In the genomic region with DNA sequence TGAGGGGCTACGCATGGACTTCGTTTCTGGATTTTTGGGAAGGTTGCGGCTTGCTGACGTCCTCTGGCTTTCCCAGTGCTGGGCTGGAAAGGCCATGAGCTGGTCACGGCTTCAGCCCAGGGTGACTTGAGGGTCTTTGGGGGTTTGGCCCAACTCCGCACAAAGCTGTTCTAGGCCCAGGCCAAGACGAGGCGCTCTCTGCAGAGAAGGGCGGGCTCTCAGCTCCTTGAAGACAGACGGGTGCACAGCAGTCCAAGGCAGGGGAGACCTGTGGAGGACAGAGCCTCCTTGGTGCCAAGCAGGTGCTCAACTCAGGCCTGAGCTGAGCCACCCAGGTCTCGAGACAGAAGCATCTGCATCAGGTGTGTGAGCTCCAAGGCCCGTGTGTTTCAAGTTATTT, we compare ENCODE assay signal across 16 cellular contexts.
DNase-seq lines count a peak whose midpoint lies in the region; TF ChIP-seq lines count a peak whose summit lies in the region.
"Had no signal": no experiment of that assay in that cellular context is flagged by ENCODE, and none has a peak within 500 bp of the region (broad histone marks: within the 10 kb centered on the region; RNA-seq: fewer than 3 reads in every experiment).

No MANE protein-coding gene starts in this region.

- no peaks in the 10 kb centered on the region for H3K36me3 ChIP-seq in H7 (replicated peaks; ENCODE audit: control insufficient read depth, insufficient read depth, low read length)
- H3K36me3 ChIP-seq: BE2C had no signal

- H3K27me3 Mint-ChIP-seq in CD14-positive monocyte (ENCODE audit: low read depth in 3 of 3) = peaks cover 2 to 13% (median 7%) of the 10 kb centered on the region in 3 donors

- no peak for TF ChIP-seq CTCF in CD14-positive monocyte (IDR thresholded peaks at IDR 0.05)
- no peak for TF ChIP-seq CTCF in dorsolateral prefrontal cortex (IDR thresholded peaks at IDR 0.05 in 54 of 56, conservative IDR thresholded peaks at IDR 0.05 in 2 of 56; ENCODE audit: low read depth in 1 of 56, partially characterized antibody in 56 of 56)

- H3K4me3 Mint-ChIP-seq in CD14-positive monocyte = no peak overlapping the region
- H3K4me3 Mint-ChIP-seq: CD4-positive, alpha-beta T cell had no signal

- no peaks in the 10 kb centered on the region for H3K36me3 Mint-ChIP-seq in CD14-positive monocyte

- H3K9me3 Mint-ChIP-seq in CD14-positive monocyte = peaks cover 0 to 3% (median 0%) of the 10 kb centered on the region in 7 donors
- H3K9me3 Mint-ChIP-seq: CD4-positive, alpha-beta T cell had no signal

- DNase-seq in CD14-positive monocyte (ENCODE audit: low spot score) = peak; percentile 41
- DNase-seq in H7 = peak; percentile 30
- peak in 6 of 10 donors; percentile 17 to 37 (median 22) for DNase-seq in dorsolateral prefrontal cortex
- DNase-seq in posterior vena cava (ENCODE audit: low spot score) = peak; percentile 76
- no peak for DNase-seq in T1000 (lab: John Stamatoyannopoulos, UW)
- no peak for DNase-seq in HuH-7 (ENCODE audit: low spot score)
- DNase-seq in dedifferentiated amniotic fluid mesenchymal stem cell (ENCODE audit: extremely low spot score) = no peak
- DNase-seq: ACHN; BE2C; C1 segment of cervical spinal cord; Caco-2; CD4-positive, alpha-beta T cell; DMS79; GDM1; GM23248; HCEC 1CT had no signal

- no peaks in the 10 kb centered on the region for H3K4me1 Mint-ChIP-seq in CD14-positive monocyte

- no peaks in the 10 kb centered on the region for H3K27me3 ChIP-seq in H7 (ENCODE audit: control insufficient read depth, insufficient read depth, low read length)
- no peaks in the 10 kb centered on the region for H3K27me3 ChIP-seq in dorsolateral prefrontal cortex
- H3K27me3 ChIP-seq: BE2C had no signal

- no peak overlapping the region for H3K27ac Mint-ChIP-seq in CD14-positive monocyte
- H3K27ac Mint-ChIP-seq: CD4-positive, alpha-beta T cell had no signal

- H3K27ac ChIP-seq in dorsolateral prefrontal cortex = no peak overlapping the region
- H3K27ac ChIP-seq: GM23248 had no signal

- intact Hi-C loops in CD14-positive monocyte (cut with micrococcal nuclease) (no loop called here), dorsolateral prefrontal cortex (cut with DNase I) (no loop called here), posterior vena cava (cut with DNase I) (no loop called here)

- no peak overlapping the region for H3K4me3 ChIP-seq in H7 (ENCODE audit: insufficient read depth, low read depth, low read length)
- H3K4me3 ChIP-seq in dorsolateral prefrontal cortex = no peak overlapping the region
- H3K4me3 ChIP-seq: GM23248 had no signal

Comparison
In these comparisons a context has a peak if more than half of its experiments do, and no peak if none do; other contexts are left out.
1. DNase-seq: peak in CD14-positive monocyte (single experiment), H7 (single experiment), dorsolateral prefrontal cortex (6 of 10) and posterior vena cava (single experiment); none in T1000 (single experiment), HuH-7 (single experiment) and dedifferentiated amniotic fluid mesenchymal stem cell (single experiment).